In genomic region chr1:184866582-184866981, GRCh38 we compare ENCODE assay signal across 10 cellular contexts.
DNase-seq lines count a peak whose midpoint lies in the region; ATAC-seq and TF ChIP-seq lines count a peak whose summit lies in the region.
"Had no signal": no experiment of that assay in that cellular context is flagged by ENCODE, and none has a peak within 500 bp of the region (broad histone marks: within the 10 kb centered on the region; RNA-seq: fewer than 3 reads in every experiment).

No MANE protein-coding gene starts in this region.

- H3K27me3 ChIP-seq in CD4-positive, alpha-beta memory T cell (ENCODE audit: insufficient read depth, low read length), result no peaks in the 10 kb centered on the region
- H3K27me3 ChIP-seq in trophoblast cell (ENCODE audit: insufficient read depth, low read length), result no peaks in the 10 kb centered on the region
- H3K27me3 ChIP-seq: gastrocnemius medialis, SJCRH30 had no signal

- H3K9me3 Mint-ChIP-seq in CD4-positive, alpha-beta memory T cell, result peaks cover 0 to 3% (median 0%) of the 10 kb centered on the region in 8 donors
- H3K9me3 Mint-ChIP-seq in dendritic cell treated with granulocyte-macrophage colony-stimulating factor and Interleukin-4, amounts not matched to agents 40 ng/mL and 50 ng/mL, for 4 days, result no peaks in the 10 kb centered on the region
- H3K9me3 Mint-ChIP-seq in endothelial cell (ENCODE audit: unreplicated experiment), result no peaks in the 10 kb centered on the region

- H3K9me3 ChIP-seq in CD4-positive, alpha-beta memory T cell (ENCODE audit: control insufficient read depth in 1 of 2, low read length in 2 of 2), result no peaks in the 10 kb centered on the region
- no peaks in the 10 kb centered on the region for H3K9me3 ChIP-seq in trophoblast cell (ENCODE audit: insufficient read depth, low read depth, low read length)
- H3K9me3 ChIP-seq: gastrocnemius medialis, SJCRH30 had no signal

- peak overlapping the region; percentile 81 to 95 (median 90) for H3K27ac Mint-ChIP-seq in CD4-positive, alpha-beta memory T cell
- peak overlapping the region; percentile 82 for H3K27ac Mint-ChIP-seq in dendritic cell treated with granulocyte-macrophage colony-stimulating factor and Interleukin-4, amounts not matched to agents 40 ng/mL and 50 ng/mL, for 4 days
- no peak overlapping the region for H3K27ac Mint-ChIP-seq in endothelial cell (ENCODE audit: unreplicated experiment)

- DNase-seq in CD4-positive, alpha-beta memory T cell, result no peak
- no peak for DNase-seq in trophoblast cell
- no peak for DNase-seq in NCI-H774 (lab: John Stamatoyannopoulos, UW)
- no peak for DNase-seq in middle frontal gyrus (ENCODE audit: extremely low spot score, low spot score)
- DNase-seq in endothelial cell (ENCODE audit: low spot score), result no peak
- DNase-seq: gastrocnemius medialis, SJCRH30 had no signal

- no peak overlapping the region for H4K12ac ChIP-seq in trophoblast cell (ENCODE audit: low read depth, low read length)

- H3K9ac ChIP-seq in trophoblast cell (ENCODE audit: low read length), result no peak overlapping the region

- peaks cover 0 to 2% of the 10 kb centered on the region in 2 donors for H3K27me3 Mint-ChIP-seq in CD4-positive, alpha-beta memory T cell
- H3K27me3 Mint-ChIP-seq in dendritic cell treated with granulocyte-macrophage colony-stimulating factor and Interleukin-4, amounts not matched to agents 40 ng/mL and 50 ng/mL, for 4 days, result no peaks in the 10 kb centered on the region
- peaks cover 1% of the 10 kb centered on the region for H3K27me3 Mint-ChIP-seq in endothelial cell (ENCODE audit: unreplicated experiment)

- H3K36me3 Mint-ChIP-seq in CD4-positive, alpha-beta memory T cell, result peaks cover 13 to 21% of the 10 kb centered on the region in 2 donors
- H3K36me3 Mint-ChIP-seq in dendritic cell treated with granulocyte-macrophage colony-stimulating factor and Interleukin-4, amounts not matched to agents 40 ng/mL and 50 ng/mL, for 4 days (ENCODE audit: low read depth), result peaks cover 21% of the 10 kb centered on the region
- peaks cover 10% of the 10 kb centered on the region for H3K36me3 Mint-ChIP-seq in endothelial cell (ENCODE audit: low read depth, unreplicated experiment)

- no peak overlapping the region for H2BK12ac ChIP-seq in trophoblast cell (ENCODE audit: low read length)

- peaks cover 32 to 50% (median 39%) of the 10 kb centered on the region in 4 donors for H3K4me1 Mint-ChIP-seq in CD4-positive, alpha-beta memory T cell
- H3K4me1 Mint-ChIP-seq in dendritic cell treated with granulocyte-macrophage colony-stimulating factor and Interleukin-4, amounts not matched to agents 40 ng/mL and 50 ng/mL, for 4 days (ENCODE audit: low read depth), result peaks cover 40% of the 10 kb centered on the region
- H3K4me1 Mint-ChIP-seq in endothelial cell (ENCODE audit: unreplicated experiment), result peaks cover 33% of the 10 kb centered on the region

- H3K4ac ChIP-seq in trophoblast cell (ENCODE audit: low read depth, low read length), result no peak overlapping the region

- H4K91ac ChIP-seq in trophoblast cell (ENCODE audit: low read depth, low read length), result no peak overlapping the region

- no peak overlapping the region for H3K23ac ChIP-seq in trophoblast cell (ENCODE audit: low read length)

- no peak overlapping the region for H2BK5ac ChIP-seq in trophoblast cell (ENCODE audit: low read depth, low read length, poor library complexity)

- no peaks in the 10 kb centered on the region for H3K36me3 ChIP-seq in CD4-positive, alpha-beta memory T cell (ENCODE audit: insufficient read depth, low read length)
- no peaks in the 10 kb centered on the region for H3K36me3 ChIP-seq in trophoblast cell (ENCODE audit: control insufficient read depth in 1 of 2, insufficient read depth in 2 of 2, low read length in 2 of 2)
- H3K36me3 ChIP-seq: gastrocnemius medialis, SJCRH30 had no signal

- H3K4me3 Mint-ChIP-seq in CD4-positive, alpha-beta memory T cell, result peak overlapping the region in 7 of 8 donors; percentile 19 to 77 (median 59)
- H3K4me3 Mint-ChIP-seq in dendritic cell treated with granulocyte-macrophage colony-stimulating factor and Interleukin-4, amounts not matched to agents 40 ng/mL and 50 ng/mL, for 4 days, result no peak overlapping the region
- no peak overlapping the region for H3K4me3 Mint-ChIP-seq in endothelial cell (ENCODE audit: unreplicated experiment)

- H3K27ac ChIP-seq in CD4-positive, alpha-beta memory T cell (ENCODE audit: low read depth, low read length), result peak overlapping the region; percentile 43
- no peak overlapping the region for H3K27ac ChIP-seq in trophoblast cell (ENCODE audit: low read depth, low read length)
- H3K27ac ChIP-seq: SJCRH30 had no signal

- no peak overlapping the region for H3K4me2 ChIP-seq in trophoblast cell (ENCODE audit: low read length)

- H2BK120ac ChIP-seq in trophoblast cell (ENCODE audit: insufficient read depth, low read length, poor library complexity), result no peak overlapping the region

- H3K79me1 ChIP-seq in trophoblast cell (ENCODE audit: low read length), result no peaks in the 10 kb centered on the region

- TF ChIP-seq CTCF in endothelial cell (IDR thresholded peaks at IDR 0.05; ENCODE audit: unreplicated experiment), result no peak

- POLR2A ChIA-PET in CD4-positive, alpha-beta memory T cell (lab: Charles Lee; ENCODE audit: partially characterized antibody), result interaction anchor here (0.7 to 3.6 kb wide), 8 partner anchors 8 to 107 kb away, joined by 3 to 38 read pairs (median 8); partner anchors contain the start of gene NIBAN1

- no peak overlapping the region for H3K14ac ChIP-seq in trophoblast cell (ENCODE audit: low read length)

- ATAC-seq in GM21423 (IDR thresholded peaks at IDR 0.05; ENCODE audit: unreplicated experiment) (peak; percentile 21), HG03432 (IDR thresholded peaks at IDR 0.05; ENCODE audit: unreplicated experiment) (peak; percentile 33)

- no peak overlapping the region for H2AK5ac ChIP-seq in trophoblast cell (ENCODE audit: low read length)

- CTCF ChIA-PET in CD4-positive, alpha-beta memory T cell (lab: Charles Lee; ENCODE audit: partially characterized antibody), result interaction anchor here (1.2 to 1.5 kb wide), 3 partner anchors 26 to 108 kb away, joined by 3 to 4 read pairs (median 3); partner anchors contain the start of gene NIBAN1

- H3K4me3 ChIP-seq in CD4-positive, alpha-beta memory T cell (ENCODE audit: low read length in 2 of 2), result no peak overlapping the region
- H3K4me3 ChIP-seq in trophoblast cell (ENCODE audit: low read depth, low read length), result no peak overlapping the region
- H3K4me3 ChIP-seq: gastrocnemius medialis, SJCRH30 had no signal

- no peak overlapping the region for H3K18ac ChIP-seq in trophoblast cell (ENCODE audit: low read length)

- no peak overlapping the region for H4K8ac ChIP-seq in trophoblast cell (ENCODE audit: low read depth, low read length)

- peaks cover 33% of the 10 kb centered on the region for H3K4me1 ChIP-seq in CD4-positive, alpha-beta memory T cell (ENCODE audit: insufficient read depth, low read length)
- peaks cover 0 to 2% of the 10 kb centered on the region in 2 experiments for H3K4me1 ChIP-seq in trophoblast cell (ENCODE audit: control insufficient read depth in 1 of 2, insufficient read depth in 2 of 2, low read length in 2 of 2)
- H3K4me1 ChIP-seq: SJCRH30 had no signal

- intact Hi-C loops in CD4-positive, alpha-beta memory T cell (cut with micrococcal nuclease), result loop anchor here (1.0 to 10.0 kb wide), 3 partner anchors 26 to 112 kb away; partner anchors contain the start of gene EDEM3
- intact Hi-C loops in dendritic cell treated with granulocyte-macrophage colony-stimulating factor and Interleukin-4, amounts not matched to agents 40 ng/mL and 50 ng/mL, for 4 days (cut with micrococcal nuclease), result no loop called here

- no peaks in the 10 kb centered on the region for H3K79me2 ChIP-seq in trophoblast cell (ENCODE audit: control insufficient read depth, insufficient read depth, low read length, poor library complexity)

- H2AFZ ChIP-seq in trophoblast cell (ENCODE audit: insufficient read depth, low read length, poor library complexity), result no peak overlapping the region

Comparison
In these comparisons a context has a peak if more than half of its experiments do, and no peak if none do; other contexts are left out.
1. H3K4me3 Mint-ChIP-seq: peak in CD4-positive, alpha-beta memory T cell (7 of 8); none in dendritic cell treated with granulocyte-macrophage colony-stimulating factor and Interleukin-4, amounts not matched to agents 40 ng/mL and 50 ng/mL, for 4 days (single experiment) and endothelial cell (single experiment).